8 cellular contexts compared by ENCODE assay signal in the genomic region with DNA sequence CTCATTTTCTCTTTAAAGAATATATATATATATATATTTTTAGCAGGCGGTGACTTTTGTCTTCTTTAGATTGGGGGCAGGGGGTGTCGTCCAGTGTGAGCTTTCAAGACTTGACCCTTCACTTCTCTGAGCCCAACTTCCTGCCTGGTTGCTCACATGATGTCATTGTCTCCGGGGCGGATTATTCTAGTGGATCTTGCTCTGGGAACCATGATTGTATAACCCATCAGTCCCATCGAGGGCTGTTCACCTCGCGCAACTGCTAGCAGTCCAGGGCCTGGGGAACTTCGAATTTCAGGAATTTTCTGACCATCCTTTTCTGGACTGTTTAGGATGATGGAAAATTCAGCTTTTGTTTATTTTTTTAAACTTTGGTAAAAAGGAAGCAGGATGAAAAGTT. TPM values are rescaled to one million over a fixed set of nuclear protein-coding genes. Genes with fewer than 3 reads are reported as not detected.
DNase-seq lines count a peak whose midpoint lies in the region; ATAC-seq, FAIRE-seq and TF ChIP-seq lines count a peak whose summit lies in the region.

No MANE protein-coding gene starts in this region.

- H3K4me1 Mint-ChIP-seq in CD4-positive, alpha-beta T cell (ENCODE audit: low read depth): peaks cover 58% of the 10 kb centered on the region
- peaks cover 47% of the 10 kb centered on the region for H3K4me1 Mint-ChIP-seq in stimulated activated memory B cell treated with anti-CD40 and anti-IgM and Interleukin-4, amounts not matched to agents 10 μg/mL and 1 μg/mL and 100 μg/mL, for 72 hours

- peak overlapping the region; percentile 98 for H3K4me3 Mint-ChIP-seq in CD4-positive, alpha-beta T cell
- peak overlapping the region; percentile 88 for H3K4me3 Mint-ChIP-seq in stimulated activated memory B cell treated with anti-CD40 and anti-IgM and Interleukin-4, amounts not matched to agents 10 μg/mL and 1 μg/mL and 100 μg/mL, for 72 hours

- DNase-seq in CD4-positive, alpha-beta T cell: no peak
- DNase-seq in RCC 7860 (ENCODE audit: low spot score) (peak; percentile 68), cerebellum (ENCODE audit: low spot score) (peak; percentile 47), kidney glomerular epithelial cell (lab: John Stamatoyannopoulos, UW) (peak; percentile 84), T1000 (lab: John Stamatoyannopoulos, UW) (no peak)

- H3K27ac ChIP-seq in CD4-positive, alpha-beta T cell (ENCODE audit: low read depth, low read length): no peak overlapping the region

- H3K9me3 ChIP-seq in CD4-positive, alpha-beta T cell (ENCODE audit: control insufficient read depth, low read length): no peaks in the 10 kb centered on the region

- no peaks in the 10 kb centered on the region for H3K27me3 ChIP-seq in CD4-positive, alpha-beta T cell (ENCODE audit: control insufficient read depth, insufficient read depth, low read length)

- peaks cover 9% of the 10 kb centered on the region for H3K36me3 Mint-ChIP-seq in CD4-positive, alpha-beta T cell (ENCODE audit: low read depth)
- peaks cover 2% of the 10 kb centered on the region for H3K36me3 Mint-ChIP-seq in stimulated activated memory B cell treated with anti-CD40 and anti-IgM and Interleukin-4, amounts not matched to agents 10 μg/mL and 1 μg/mL and 100 μg/mL, for 72 hours

- no peaks in the 10 kb centered on the region for H3K9me3 Mint-ChIP-seq in CD4-positive, alpha-beta T cell
- no peaks in the 10 kb centered on the region for H3K9me3 Mint-ChIP-seq in stimulated activated memory B cell treated with anti-CD40 and anti-IgM and Interleukin-4, amounts not matched to agents 10 μg/mL and 1 μg/mL and 100 μg/mL, for 72 hours

- ATAC-seq in CD4-positive, alpha-beta T cell (ENCODE audit: poor library complexity): no peak
- ATAC-seq in GM18907 (IDR thresholded peaks at IDR 0.05; ENCODE audit: unreplicated experiment) (peak; percentile 40), HG03521 (IDR thresholded peaks at IDR 0.05; ENCODE audit: unreplicated experiment) (peak; percentile 25)
- ATAC-seq in stimulated activated memory B cell treated with anti-CD40 and anti-IgM and Interleukin-4, amounts not matched to agents 10 μg/mL and 1 μg/mL and 100 μg/mL, for 72 hours: no peak

- intact Hi-C loops in CD4-positive, alpha-beta T cell (cut with DNase I, micrococcal nuclease): loop anchor here (2.0 to 10.0 kb wide), 4 partner anchors 42 to 555 kb away; a partner anchor contains a TSS

- TF ChIP-seq CTCF in CD4-positive, alpha-beta T cell (IDR thresholded peaks at IDR 0.05): no peak

- POLR2A ChIA-PET in CD4-positive, alpha-beta T cell (lab: Charles Lee): interaction anchor here (1.3 to 3.8 kb wide), 6 partner anchors 9 to 243 kb away, joined by 3 to 20 read pairs (median 12); a partner anchor contains a TSS

- H3K27ac Mint-ChIP-seq in CD4-positive, alpha-beta T cell: peak overlapping the region; percentile 91
- H3K27ac Mint-ChIP-seq in stimulated activated memory B cell treated with anti-CD40 and anti-IgM and Interleukin-4, amounts not matched to agents 10 μg/mL and 1 μg/mL and 100 μg/mL, for 72 hours: peak overlapping the region; percentile 80

- CTCF ChIA-PET in CD4-positive, alpha-beta T cell (lab: Charles Lee): no interaction called here

- peak; percentile 23 for FAIRE-seq in RCC 7860 (lab: Jason Lieb, UNC)

- H3K27me3 Mint-ChIP-seq in CD4-positive, alpha-beta T cell: no peaks in the 10 kb centered on the region
- no peaks in the 10 kb centered on the region for H3K27me3 Mint-ChIP-seq in stimulated activated memory B cell treated with anti-CD40 and anti-IgM and Interleukin-4, amounts not matched to agents 10 μg/mL and 1 μg/mL and 100 μg/mL, for 72 hours

RNA-seq across cellular contexts. Expression of a gene that starts 1.0 kb away (rescaled TPM):
- total RNA-seq in CD4-positive, alpha-beta T cell: 10 to 100 TPM; 43.8 to 46.7 TPM
- 54.4 TPM for total RNA-seq in cerebellum

Comparison
In these comparisons a context has a peak if more than half of its experiments do, and no peak if none do; other contexts are left out.
1. ATAC-seq: peak in GM18907 (single experiment) and HG03521 (single experiment); none in CD4-positive, alpha-beta T cell (single experiment) and stimulated activated memory B cell treated with anti-CD40 and anti-IgM and Interleukin-4, amounts not matched to agents 10 μg/mL and 1 μg/mL and 100 μg/mL, for 72 hours (single experiment).
2. DNase-seq: peak in RCC 7860 (single experiment), cerebellum (single experiment) and kidney glomerular epithelial cell (single experiment); none in CD4-positive, alpha-beta T cell (0 of 10) and T1000 (single experiment).